In the genomic region with DNA sequence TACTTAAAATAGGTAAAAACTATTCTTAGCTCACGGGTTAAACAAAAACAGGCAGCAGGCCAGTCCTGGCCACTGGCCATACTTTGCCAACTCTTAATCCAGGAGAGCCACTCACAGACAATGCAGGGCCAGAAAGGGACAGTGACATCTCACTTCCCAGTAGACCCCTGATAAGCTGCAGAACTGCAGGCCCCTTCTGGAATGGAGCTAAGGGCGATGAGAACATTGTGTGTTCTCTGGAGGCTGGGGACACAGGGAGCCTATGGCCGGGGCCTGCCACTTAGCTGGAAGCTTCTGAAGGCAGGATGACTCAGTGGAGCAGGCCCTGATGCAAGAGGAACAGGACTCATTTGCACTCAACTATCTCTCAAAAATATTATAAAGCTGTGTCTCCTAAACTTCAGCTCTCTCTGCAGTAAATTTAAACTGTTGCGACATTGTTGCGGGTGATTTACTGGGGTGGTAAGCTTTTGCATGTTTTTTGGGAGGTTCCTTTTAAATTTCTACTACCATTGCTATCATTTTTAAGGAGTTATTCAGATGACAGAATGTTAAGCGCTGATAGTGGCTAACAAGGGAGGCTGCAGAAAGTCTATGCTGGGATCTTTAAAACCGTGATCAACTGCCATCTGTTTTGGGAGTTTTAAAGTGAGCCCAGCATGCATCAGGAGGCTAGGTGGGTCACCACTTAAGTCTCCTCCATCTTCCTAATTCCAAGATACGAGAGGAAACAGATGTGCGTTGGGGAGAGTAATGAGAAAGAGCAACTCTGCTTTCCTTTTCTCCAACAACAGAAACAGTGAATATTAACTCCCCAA, we compare ENCODE assay signal across 8 cellular contexts. TPM values are rescaled to one million over a fixed set of nuclear protein-coding genes. Genes with fewer than 3 reads are reported as not detected.
DNase-seq lines count a peak whose midpoint lies in the region; ATAC-seq, FAIRE-seq and TF ChIP-seq lines count a peak whose summit lies in the region.

No MANE protein-coding gene starts in this region.

- peak overlapping the region in 1 of 3 donors; percentile 9 for H3K4me3 ChIP-seq in breast epithelium

- no peaks in the 10 kb centered on the region for H3K36me3 ChIP-seq in breast epithelium

- DNase-seq in HS-5 (ENCODE audit: low read depth) = peak; percentile 46
- DNase-seq in breast epithelium (ENCODE audit: low spot score in 2 of 2) = peak in 1 of 2 donors; percentile 41
- DNase-seq in left lobe of liver (ENCODE audit: low spot score) = peak; percentile 70
- no peak for DNase-seq in NCI-H446 treated with DMSO at 0.1 percent for 48 hours (lab: John Stamatoyannopoulos, UW)
- DNase-seq in NCI-H345 (lab: John Stamatoyannopoulos, UW) = no peak
- no peak for DNase-seq in D721Med (ENCODE audit: insufficient read length, low spot score)

- peak; percentile 56 for ATAC-seq in left lobe of liver
- no peak for ATAC-seq in GM19035 (IDR thresholded peaks at IDR 0.05; ENCODE audit: unreplicated experiment)

- H3K4me1 ChIP-seq in breast epithelium = peaks cover 0 to 16% of the 10 kb centered on the region in 2 donors

- no peak for FAIRE-seq in D721Med (lab: Jason Lieb, UNC)

- H3K27ac ChIP-seq in breast epithelium (peak overlapping the region; percentile 77 to 86), temporal lobe (ENCODE audit: low read depth, low read length) (peak overlapping the region; percentile 40)

- no peaks in the 10 kb centered on the region for H3K27me3 ChIP-seq in breast epithelium

- intact Hi-C loops in breast epithelium (cut with DNase I; ENCODE audit: low total_unique reads) = no loop called here

- no peak for TF ChIP-seq POLR2A in breast epithelium (IDR thresholded peaks at IDR 0.05)

- no peaks in the 10 kb centered on the region for H3K9me3 ChIP-seq in breast epithelium

- no peak for TF ChIP-seq CTCF in breast epithelium (IDR thresholded peaks at IDR 0.05)
- no peak for TF ChIP-seq CTCF in D721Med (IDR thresholded peaks at IDR 0.05; ENCODE audit: insufficient read depth, missing control alignments)

RNA-seq across cellular contexts. Expression of a gene that starts 33.2 kb away (rescaled TPM):
- total RNA-seq in breast epithelium (10 to 100 TPM; 14.6 to 23.8 (median 17.0) TPM), left lobe of liver (7.7 TPM), temporal lobe (47.9 TPM)

Comparison
In these comparisons a context has a peak if more than half of its experiments do, and no peak if none do; other contexts are left out.
1. DNase-seq: peak in HS-5 (single experiment) and left lobe of liver (single experiment); none in NCI-H446 treated with DMSO at 0.1 percent for 48 hours (single experiment), NCI-H345 (single experiment) and D721Med (single experiment).